30 cellular contexts compared by ENCODE assay signal in genomic region chr2:10970666-10971065, GRCh38. TPM values are rescaled to one million over a fixed set of nuclear protein-coding genes. Genes with fewer than 3 reads are reported as not detected.
"Had no signal": no experiment of that assay in that cellular context is flagged by ENCODE, and none has a peak within 500 bp of the region (broad histone marks: within the 10 kb centered on the region; RNA-seq: fewer than 3 reads in every experiment).

No MANE protein-coding gene starts in this region.

- H3K4me1 ChIP-seq: SJCRH30 had no signal

- ATAC-seq: Panc1, Right ventricle myocardium inferior, SK-N-SH treated with all-trans-retinoic acid at 6 μM for 48 hours had no signal

- DNase-seq: Karpas-422, MM.1S, MV-4-11, NCI-H1092, NCI-H1105, NCI-H1417 treated with DMSO at 0.1 percent for 48 hours, NCI-H1436 treated with DMSO at 0.1 percent for 48 hours, NCI-H1694 treated with DMSO at 0.1 percent for 48 hours, NCI-H187 treated with DMSO at 0.1 percent for 48 hours, NCI-H2029, NCI-H2081, NCI-H2227 treated with DMSO at 0.1 percent for 48 hours, NCI-H345, NCI-H446, NCI-H510A treated with DMSO at 0.1 percent for 48 hours, NCI-H524 treated with DMSO at 0.1 percent for 48 hours, NCI-H526 treated with DMSO at 0.1 percent for 48 hours, NCI-H774, PC-9, SHP77, SIG-M5, SJCRH30 had no signal

- H3K4me2 ChIP-seq: PC-9 had no signal

- H3K9me3 ChIP-seq: SJCRH30 had no signal

- H3K4me3 ChIP-seq: PC-9, SJCRH30, SK-N-MC had no signal

- H3K36me3 ChIP-seq: SJCRH30 had no signal

- H2AFZ ChIP-seq: PC-9 had no signal

- H3K27ac ChIP-seq: PC-9, RWPE1, SJCRH30, SK-N-MC had no signal

RNA-seq across cellular contexts. Expression of gene KCNF1, which starts 58.9 kb away (rescaled TPM):
- total RNA-seq: MCF 10A, OCI-LY7, RPMI7951 had no signal
